1 cellular context compared by ENCODE assay signal in genomic region chr1:179591592-179592580, GRCh38.
TF ChIP-seq lines count a peak whose summit lies in the region.

Gene TDRD5, plus strand, starts transcription at chr1:179591832. Its CDS starts 784 bp downstream, at chr1:179592616.

TF ChIP-seq in WTC11, 78 proteins besides CTCF, POLR2A, EP300 and RAD21 (continued from another document and continues in another):
- peak; percentile 66; the same call in 1 of the 2 replicates for TF ChIP-seq ESRRA (CRISPR knock-in tag; IDR thresholded peaks at IDR 0.05; ENCODE audit: borderline replicate concordance)
- no peak for TF ChIP-seq ZNF671 (CRISPR knock-in tag; IDR thresholded peaks at IDR 0.05)
- TF ChIP-seq SMAD3 (CRISPR knock-in tag; IDR thresholded peaks at IDR 0.05; ENCODE audit: borderline replicate concordance): peak; percentile 89; the same call in 1 of the 2 replicates
- TF ChIP-seq MLX (CRISPR knock-in tag; IDR thresholded peaks at IDR 0.05): peak; percentile 94
- TF ChIP-seq RELA (CRISPR knock-in tag; IDR thresholded peaks at IDR 0.05; ENCODE audit: borderline replicate concordance): peak; percentile 91; the same call in 1 of the 2 replicates
- TF ChIP-seq CDX4 (CRISPR knock-in tag; IDR thresholded peaks at IDR 0.05; ENCODE audit: borderline replicate concordance): no peak
- TF ChIP-seq ZNF138 (CRISPR knock-in tag; conservative IDR thresholded peaks at IDR 0.05): peak; percentile 99
- no peak for TF ChIP-seq PREB (CRISPR knock-in tag; IDR thresholded peaks at IDR 0.05; ENCODE audit: borderline replicate concordance)
- TF ChIP-seq NFE2L1 (CRISPR knock-in tag; IDR thresholded peaks at IDR 0.05): peak; percentile 95
- TF ChIP-seq ARID4B (CRISPR knock-in tag; IDR thresholded peaks at IDR 0.05; ENCODE audit: borderline replicate concordance): peak; percentile 99
- peak; percentile 99 for TF ChIP-seq HMGXB4 (CRISPR knock-in tag; IDR thresholded peaks at IDR 0.05)
- peak; percentile 92; the same call in 1 of the 2 replicates for TF ChIP-seq NR3C1 (CRISPR knock-in tag; conservative IDR thresholded peaks at IDR 0.05; ENCODE audit: low read depth)
- peak; percentile 80 for TF ChIP-seq ATF2 (CRISPR knock-in tag; IDR thresholded peaks at IDR 0.05; ENCODE audit: borderline replicate concordance, low read depth)
- TF ChIP-seq NR1H2 (CRISPR knock-in tag; IDR thresholded peaks at IDR 0.05): peak; percentile 92
- peak; percentile 96 for TF ChIP-seq CBFB (CRISPR knock-in tag; IDR thresholded peaks at IDR 0.05; ENCODE audit: low read depth)
- 0 out of 2 replicates have a peak, but pooled peaks have one; percentile 56 for TF ChIP-seq ZNF512 (CRISPR knock-in tag; IDR thresholded peaks at IDR 0.05; ENCODE audit: borderline replicate concordance)
- TF ChIP-seq JUN (CRISPR knock-in tag; IDR thresholded peaks at IDR 0.05): peak; percentile 98
- peak; percentile 98 for TF ChIP-seq E2F5 (CRISPR knock-in tag; IDR thresholded peaks at IDR 0.05)
- TF ChIP-seq USF1 (CRISPR knock-in tag; IDR thresholded peaks at IDR 0.05): peak; percentile 91
- TF ChIP-seq ZNF263 (CRISPR knock-in tag; IDR thresholded peaks at IDR 0.05; ENCODE audit: low read depth): peak; percentile 84
- peak; percentile 78 for TF ChIP-seq USF2 (CRISPR knock-in tag; IDR thresholded peaks at IDR 0.05)
- TF ChIP-seq E2F4 (CRISPR knock-in tag; IDR thresholded peaks at IDR 0.05; ENCODE audit: borderline replicate concordance, low read depth): peak; percentile 85
- TF ChIP-seq AR (CRISPR knock-in tag; IDR thresholded peaks at IDR 0.05): no peak
- TF ChIP-seq TCF7 (CRISPR knock-in tag; IDR thresholded peaks at IDR 0.05; ENCODE audit: low read depth): peak; percentile 90; the same call in 1 of the 2 replicates
- TF ChIP-seq MYBL2 (CRISPR knock-in tag; IDR thresholded peaks at IDR 0.05): peak; percentile 98
- TF ChIP-seq ETV6 (CRISPR knock-in tag; IDR thresholded peaks at IDR 0.05): peak; percentile 98
- no peak for TF ChIP-seq NFATC4 (CRISPR knock-in tag; IDR thresholded peaks at IDR 0.05)
- peak; percentile 96 for TF ChIP-seq ZBTB21 (CRISPR knock-in tag; IDR thresholded peaks at IDR 0.05; ENCODE audit: borderline replicate concordance)
- TF ChIP-seq AFF4 (CRISPR knock-in tag; IDR thresholded peaks at IDR 0.05; ENCODE audit: borderline replicate concordance): peak; percentile 96; the same call in 1 of the 2 replicates
- TF ChIP-seq JAZF1 (CRISPR knock-in tag; IDR thresholded peaks at IDR 0.05): no peak
